ENCODE assay signal across 25 cellular contexts in the genomic region with DNA sequence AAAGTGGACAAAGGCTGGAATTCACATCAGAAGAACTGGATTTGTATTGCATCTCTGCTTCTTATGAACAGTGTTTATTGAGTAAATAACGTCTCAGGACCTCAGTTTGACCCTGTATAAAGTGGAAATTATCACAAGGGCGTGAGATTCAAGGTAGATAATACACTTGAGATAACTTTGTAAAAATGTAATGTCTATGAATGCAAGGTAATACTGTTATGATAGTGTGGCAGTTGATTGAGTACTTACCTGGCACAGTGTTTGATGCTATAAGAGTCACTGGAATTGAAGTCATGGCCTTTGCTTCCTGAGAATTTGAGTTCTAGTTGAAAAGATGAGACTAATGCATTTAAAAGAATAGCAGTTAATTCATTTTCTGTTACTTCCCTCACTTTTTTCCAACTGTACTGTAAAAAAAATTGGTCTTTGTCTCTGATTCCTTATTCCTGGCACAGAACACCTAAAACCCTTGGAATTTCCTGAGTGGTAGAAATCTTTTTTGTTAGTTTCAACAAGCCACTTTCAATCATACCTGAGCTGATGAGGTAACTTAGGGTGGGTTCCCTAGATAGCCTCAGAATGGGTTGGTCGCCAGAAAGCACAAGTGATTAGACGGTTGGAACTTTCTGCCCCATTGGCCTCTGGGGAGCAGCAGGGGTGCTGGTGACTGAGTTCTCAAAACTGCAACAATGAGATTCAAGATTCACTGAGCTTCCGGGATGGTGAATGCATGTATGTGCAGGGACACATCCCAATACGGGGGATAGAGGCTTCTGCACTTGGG. TPM values are rescaled to one million over a fixed set of nuclear protein-coding genes. Genes with fewer than 3 reads are reported as not detected.
DNase-seq lines count a peak whose midpoint lies in the region; ATAC-seq, FAIRE-seq and TF ChIP-seq lines count a peak whose summit lies in the region.
"Had no signal": no experiment of that assay in that cellular context is flagged by ENCODE, and none has a peak within 500 bp of the region (broad histone marks: within the 10 kb centered on the region; RNA-seq: fewer than 3 reads in every experiment).

No MANE protein-coding gene starts in this region.

- no peak overlapping the region for H2BK5ac ChIP-seq in neuronal stem cell (ENCODE audit: low read length)

- no peaks in the 10 kb centered on the region for H3F3A ChIP-seq in GM23338 (replicated peaks; ENCODE audit: low read depth)

- H2BK120ac ChIP-seq in neuronal stem cell (ENCODE audit: low read depth, low read length), result no peak overlapping the region

- intact Hi-C loops in kidney (cut with DNase I) (no loop called here), upper lobe of right lung (cut with DNase I) (no loop called here), mucosa of descending colon (cut with DNase I, micrococcal nuclease) (no loop called here)

- no peak overlapping the region for H4K8ac ChIP-seq in neuronal stem cell (ENCODE audit: low read depth, low read length)

- H3K4me1 ChIP-seq in GM23338 (ENCODE audit: insufficient read depth) (no peaks in the 10 kb centered on the region), kidney (ENCODE audit: control insufficient read depth in 1 of 2, insufficient read depth in 1 of 2, low read depth in 1 of 2, low read length in 2 of 2) (no peaks in the 10 kb centered on the region), upper lobe of right lung (no peaks in the 10 kb centered on the region), mucosa of descending colon (ENCODE audit: low read depth) (no peaks in the 10 kb centered on the region), neuronal stem cell (ENCODE audit: control insufficient read depth in 2 of 2, insufficient read depth in 1 of 2, low read depth in 1 of 2, low read length in 2 of 2) (no peaks in the 10 kb centered on the region)
- H3K4me1 ChIP-seq: BE2C; BLaER1 treated with 17β-estradiol and CSF1 and Interleukin-3, amounts not matched to agents 10 nM and 100 nM had no signal

- H4K91ac ChIP-seq in neuronal stem cell (ENCODE audit: low read depth, low read length, poor library complexity), result no peak overlapping the region

- H2BK15ac ChIP-seq in neuronal stem cell (ENCODE audit: low read length), result no peak overlapping the region

- H2AFZ ChIP-seq in GM23338, result 0 out of 2 replicates have a peak overlapping the region, but pooled peaks have one; percentile 47
- H2AFZ ChIP-seq in neuronal stem cell (ENCODE audit: low read length), result no peak overlapping the region

- H3K4me1 Mint-ChIP-seq in GM23338, result no peaks in the 10 kb centered on the region
- H3K4me1 Mint-ChIP-seq: CD14-positive monocyte had no signal

- ATAC-seq in GM23338, result no peak
- peak; percentile 63 for ATAC-seq in upper lobe of right lung
- no peak for ATAC-seq in mucosa of descending colon

- WGBS in neuronal stem cell (ENCODE audit: extremely low coverage in 2 of 2, insufficient read length in 2 of 2, insufficient replicate concordance in 1 of 2), 2 donors, result no CpG with 5 or more reads among the region's 6 CpGs

- no peak overlapping the region for H3K4ac ChIP-seq in neuronal stem cell (ENCODE audit: low read length)

- H3K9me3 ChIP-seq in kidney (ENCODE audit: control insufficient read depth in 1 of 2, low read length in 2 of 2) (no peaks in the 10 kb centered on the region), upper lobe of right lung (no peaks in the 10 kb centered on the region), mucosa of descending colon (no peaks in the 10 kb centered on the region), neuronal stem cell (replicated peaks in 1 of 2; ENCODE audit: control insufficient read depth in 2 of 2, insufficient read depth in 1 of 2, low read depth in 1 of 2, low read length in 2 of 2) (no peaks in the 10 kb centered on the region)

- no peak overlapping the region for H3K4me3 ChIP-seq in GM23338
- no peak overlapping the region for H3K4me3 ChIP-seq in kidney (ENCODE audit: low read length in 2 of 2)
- H3K4me3 ChIP-seq in upper lobe of right lung, result no peak overlapping the region
- H3K4me3 ChIP-seq in mucosa of descending colon, result no peak overlapping the region
- no peak overlapping the region for H3K4me3 ChIP-seq in neuronal stem cell (ENCODE audit: low read length in 2 of 2)
- H3K4me3 ChIP-seq: BLaER1 treated with 17β-estradiol and CSF1 and Interleukin-3, amounts not matched to agents 10 nM and 100 nM had no signal

- H3K23ac ChIP-seq in neuronal stem cell (ENCODE audit: low read depth, low read length, poor library complexity), result no peak overlapping the region

- H3K9ac ChIP-seq in kidney (ENCODE audit: low read length in 2 of 2), result no peak overlapping the region
- no peak overlapping the region for H3K9ac ChIP-seq in neuronal stem cell (ENCODE audit: low read depth, low read length, poor library complexity)
- H3K9ac ChIP-seq: BLaER1 treated with 17β-estradiol and CSF1 and Interleukin-3, amounts not matched to agents 10 nM and 100 nM had no signal

- no peak overlapping the region for H3K14ac ChIP-seq in neuronal stem cell (ENCODE audit: low read length)

- no peaks in the 10 kb centered on the region for H3K27me3 ChIP-seq in GM23338 (ENCODE audit: insufficient read depth)
- H3K27me3 ChIP-seq in upper lobe of right lung, result no peaks in the 10 kb centered on the region
- H3K27me3 ChIP-seq in neuronal stem cell (ENCODE audit: control insufficient read depth in 3 of 3, insufficient read depth in 3 of 3, low read depth in 1 of 3, low read length in 3 of 3), result no peaks in the 10 kb centered on the region
- H3K27me3 ChIP-seq: BE2C; BLaER1 treated with 17β-estradiol and CSF1 and Interleukin-3, amounts not matched to agents 10 nM and 100 nM had no signal

- no peak overlapping the region for H2BK12ac ChIP-seq in neuronal stem cell (ENCODE audit: low read length)

- TF ChIP-seq CTCF in GM23338 (conservative IDR thresholded peaks at IDR 0.05; ENCODE audit: low read depth in 2 of 2) (no peak), kidney (IDR thresholded peaks at IDR 0.05; ENCODE audit: borderline replicate concordance, extremely low read depth, insufficient read depth) (no peak), upper lobe of right lung (IDR thresholded peaks at IDR 0.05) (no peak), mucosa of descending colon (IDR thresholded peaks at IDR 0.05) (no peak)

- H3K4me2 ChIP-seq in GM23338, result no peak overlapping the region
- no peak overlapping the region for H3K4me2 ChIP-seq in neuronal stem cell (ENCODE audit: insufficient read depth, low read length, poor library complexity, severe bottlenecking)
- H3K4me2 ChIP-seq: BLaER1 treated with 17β-estradiol and CSF1 and Interleukin-3, amounts not matched to agents 10 nM and 100 nM had no signal

- H4K20me1 ChIP-seq in GM23338 (replicated peaks; ENCODE audit: insufficient read depth), result no peaks in the 10 kb centered on the region
- H4K20me1 ChIP-seq: BLaER1 treated with 17β-estradiol and CSF1 and Interleukin-3, amounts not matched to agents 10 nM and 100 nM had no signal

- H3K9me3 Mint-ChIP-seq in GM23338, result peaks cover 6% of the 10 kb centered on the region
- H3K9me3 Mint-ChIP-seq: CD4-positive, alpha-beta T cell; CD8-positive, alpha-beta memory T cell had no signal

- no peak for DNase-seq in GM23338 (ENCODE audit: low spot score)
- peak; percentile 5 for DNase-seq in kidney
- DNase-seq in mesenteric fat pad (ENCODE audit: low spot score), result peak; percentile 14
- no peak for DNase-seq in upper lobe of right lung
- no peak for DNase-seq in mucosa of descending colon
- no peak for DNase-seq in neuronal stem cell (ENCODE audit: low spot score)
- no peak for DNase-seq in stimulated activated naive CD4-positive, alpha-beta T cell (lab: John Stamatoyannopoulos, UW)
- DNase-seq: AML-193; BE2C; CD4-positive, alpha-beta T cell; CD8-positive, alpha-beta memory T cell; DMS 273 treated with DMSO at 0.1 percent for 48 hours; DMS79; EL; GF-D8; H7; HCEC 1CT had no signal

- H2AK5ac ChIP-seq in neuronal stem cell (ENCODE audit: low read depth, low read length), result no peak overlapping the region

- no peaks in the 10 kb centered on the region for H3K79me2 ChIP-seq in GM23338 (replicated peaks; ENCODE audit: insufficient read depth)

- no peaks in the 10 kb centered on the region for H3K9me2 ChIP-seq in GM23338 (ENCODE audit: insufficient read depth)

- H3K4me3 Mint-ChIP-seq in GM23338, result no peak overlapping the region
- H3K4me3 Mint-ChIP-seq: CD14-positive monocyte; CD4-positive, alpha-beta T cell had no signal

- peaks cover 2% of the 10 kb centered on the region for H3K27me3 Mint-ChIP-seq in GM23338 (ENCODE audit: insufficient read depth, low read depth, poor library complexity)

- no peaks in the 10 kb centered on the region for H3K79me1 ChIP-seq in neuronal stem cell (ENCODE audit: low read depth, low read length)

- H3K36me3 Mint-ChIP-seq in GM23338 (ENCODE audit: low read depth), result no peaks in the 10 kb centered on the region
- H3K36me3 Mint-ChIP-seq: CD14-positive monocyte; CD8-positive, alpha-beta memory T cell had no signal

- no peak overlapping the region for H3K27ac Mint-ChIP-seq in GM23338
- H3K27ac Mint-ChIP-seq: CD14-positive monocyte; CD4-positive, alpha-beta T cell; CD8-positive, alpha-beta memory T cell had no signal

- no peaks in the 10 kb centered on the region for H3K36me3 ChIP-seq in GM23338 (ENCODE audit: insufficient read depth)
- H3K36me3 ChIP-seq in kidney (ENCODE audit: control insufficient read depth in 1 of 2, insufficient read depth in 2 of 2, low read length in 2 of 2), result no peaks in the 10 kb centered on the region
- no peaks in the 10 kb centered on the region for H3K36me3 ChIP-seq in upper lobe of right lung
- H3K36me3 ChIP-seq in mucosa of descending colon (ENCODE audit: low read depth), result no peaks in the 10 kb centered on the region
- H3K36me3 ChIP-seq in neuronal stem cell (replicated peaks in 1 of 2; ENCODE audit: control insufficient read depth in 2 of 2, insufficient read depth in 2 of 2, low read length in 2 of 2), result no peaks in the 10 kb centered on the region
- H3K36me3 ChIP-seq: BE2C; BLaER1 treated with 17β-estradiol and CSF1 and Interleukin-3, amounts not matched to agents 10 nM and 100 nM had no signal

- H3K18ac ChIP-seq in neuronal stem cell (ENCODE audit: low read length), result no peak overlapping the region

- FAIRE-seq in kidney (lab: Jason Lieb, UNC), result no peak
- FAIRE-seq: A204.1, D721Med, GM12891, GM18507, H1 had no signal

- H3K27ac ChIP-seq in GM23338 (ENCODE audit: low read depth) (no peak overlapping the region), kidney (ENCODE audit: low read depth in 2 of 2, low read length in 2 of 2) (no peak overlapping the region), upper lobe of right lung (no peak overlapping the region), neuronal stem cell (replicated peaks; ENCODE audit: low read length) (no peak overlapping the region)
- H3K27ac ChIP-seq: 22Rv1; BLaER1 treated with 17β-estradiol and CSF1 and Interleukin-3, amounts not matched to agents 10 nM and 100 nM had no signal

TF ChIP-seq in GM23338, 12 proteins besides CTCF, POLR2A, EP300 and RAD21 (continues in another document):
- TF ChIP-seq JUNB (IDR thresholded peaks at IDR 0.05; ENCODE audit: unreplicated experiment), result no peak

RNA-seq across cellular contexts. Expression of a gene that starts 6.4 kb away (rescaled TPM):
- 56.7 and 57.8 TPM in 2 replicates for total RNA-seq in GM23338 (2014; rRNA removed; shearing (Covaris generic))
- polyA plus RNA-seq in GM23338 (2016; fragmentation: Nextera tagmentation; extraction: Ambion mirVana), result 12.0 and 14.1 TPM in 2 replicates
- total RNA-seq in kidney, result 17.4 TPM
- polyA plus RNA-seq in kidney (ENCODE audit: insufficient read depth, low read depth, low replicate concordance), result 3.3 TPM
- total RNA-seq in mesenteric fat pad, result 13.1 TPM
- 20.5 TPM for total RNA-seq in upper lobe of right lung
- total RNA-seq in mucosa of descending colon, result 10 to 100 TPM; 13.1 to 14.6 (median 13.5) TPM
- 9.9 TPM for polyA plus RNA-seq in neuronal stem cell (2013, experiment 1 of 2)
- polyA plus RNA-seq in neuronal stem cell (2013, experiment 2 of 2), result 9.9 TPM

Comparison
In these comparisons a context has a peak if more than half of its experiments do, and no peak if none do; other contexts are left out.
1. DNase-seq: peak in kidney (single experiment) and mesenteric fat pad (single experiment); none in GM23338 (single experiment), upper lobe of right lung (single experiment), mucosa of descending colon (0 of 3), neuronal stem cell (single experiment) and stimulated activated naive CD4-positive, alpha-beta T cell (0 of 6).